8 cellular contexts compared by ENCODE assay signal in genomic region chr3:18444597-18445420, GRCh38. TPM values are rescaled to one million over a fixed set of nuclear protein-coding genes. Genes with fewer than 3 reads are reported as not detected.
DNase-seq lines count a peak whose midpoint lies in the region; ATAC-seq, FAIRE-seq and TF ChIP-seq lines count a peak whose summit lies in the region.

No MANE protein-coding gene starts in this region.

- peak; percentile 89 for ATAC-seq in GM19023 (IDR thresholded peaks at IDR 0.05; ENCODE audit: unreplicated experiment)
- peak; percentile 90 for ATAC-seq in HG03354 (IDR thresholded peaks at IDR 0.05; ENCODE audit: poor library complexity, severe bottlenecking, unreplicated experiment)
- peak; percentile 99 for ATAC-seq in Panc1

- peak; percentile 69 for TF ChIP-seq CTCF in Panc1 (IDR thresholded peaks at IDR 0.05)
- TF ChIP-seq CTCF in osteoblast (IDR thresholded peaks at IDR 0.05; ENCODE audit: extremely low read depth, low read depth, low read length): peak; percentile 5
- TF ChIP-seq CTCF in transverse colon (IDR thresholded peaks at IDR 0.05): peak in 3 of 5 experiments; percentile 7 to 37 (median 28)

- H3K4me1 Mint-ChIP-seq in activated T-helper 2 cell treated with anti-CD3 and anti-CD28 coated beads, Interferon-gamma antibody, Interleukin-2, Interleukin-4, amounts not matched to agents 10 μg/mL and 5 μg/mL and 100 μg/mL, durations not matched to agents 14 hours and 24 hours and 36 hours (ENCODE audit: low read depth): peaks cover 31% of the 10 kb centered on the region

- no peaks in the 10 kb centered on the region for H3K4me1 ChIP-seq in Panc1 (ENCODE audit: control insufficient read depth, insufficient read depth, low read length)
- H3K4me1 ChIP-seq in osteoblast (ENCODE audit: insufficient read depth, low read length): peaks cover 11% of the 10 kb centered on the region
- peaks cover 0 to 36% (median 21%) of the 10 kb centered on the region in 4 donors for H3K4me1 ChIP-seq in transverse colon

- intact Hi-C loops in Panc1 (cut with micrococcal nuclease; ENCODE audit: unreplicated experiment): no loop called here
- intact Hi-C loops in activated T-helper 2 cell treated with anti-CD3 and anti-CD28 coated beads, Interferon-gamma antibody, Interleukin-2, Interleukin-4, amounts not matched to agents 10 μg/mL and 5 μg/mL and 100 μg/mL, durations not matched to agents 14 hours and 24 hours and 36 hours (cut with micrococcal nuclease): loop anchor here (1.0 to 5.0 kb wide), 9 partner anchors 9 to 1502 kb away; partner anchors contain the start of gene RAB5A
- intact Hi-C loops in transverse colon (cut with DNase I; ENCODE audit: low total_unique reads): loop anchor here (5.0 kb wide), 1 partner anchor 693 kb away; no protein-coding TSS in a partner anchor

- H3K4me3 ChIP-seq in Panc1 (ENCODE audit: low read depth in 2 of 2, low read length in 2 of 2) (peak overlapping the region; percentile 24 to 36), osteoblast (ENCODE audit: insufficient read depth, low read length) (peak overlapping the region; percentile 51), transverse colon (peak overlapping the region; percentile 59 to 73 (median 71))

- peak overlapping the region; percentile 72 for H3K4me2 ChIP-seq in osteoblast (ENCODE audit: insufficient read depth, low read length)

- POLR2A ChIA-PET in Panc1 (lab: Charles Lee): no interaction called here

- no peaks in the 10 kb centered on the region for H4K20me1 ChIP-seq in osteoblast (ENCODE audit: insufficient read depth, low read length)

- H2AFZ ChIP-seq in osteoblast (ENCODE audit: low read length): peak overlapping the region; percentile 72

- peaks cover 25% of the 10 kb centered on the region for H3K27me3 ChIP-seq in Panc1 (ENCODE audit: control insufficient read depth, insufficient read depth, low read length)
- H3K27me3 ChIP-seq in osteoblast (ENCODE audit: insufficient read depth, low read length): peaks cover 53% of the 10 kb centered on the region
- no peaks in the 10 kb centered on the region for H3K27me3 ChIP-seq in transverse colon

- TF ChIP-seq EP300 in transverse colon (IDR thresholded peaks at IDR 0.05; ENCODE audit: low read depth): no peak

- CTCF ChIA-PET in Panc1 (lab: Charles Lee): no interaction called here

- BruUV-seq in Panc1 (replicated peaks; lab: Mats Ljungman, UMichigan): no TSS peak

- in situ Hi-C loops in Panc1 (cut with HindIII; ENCODE audit: low pct_unique_long_range_greater_than_20kb, low sequenced_read_pairs): no loop called here
- in situ Hi-C loops in transverse colon (cut with MboI; ENCODE audit: low pct_ligation_motif_present in 1 of 4, low pct_unique_long_range_greater_than_20kb in 1 of 4, low sequenced_read_pairs in 3 of 4): no loop called here

- TF ChIP-seq POLR2A in transverse colon (IDR thresholded peaks at IDR 0.05): no peak

- H3K9me3 ChIP-seq in Panc1 (ENCODE audit: control insufficient read depth, insufficient read depth, low read depth, low read length): no peaks in the 10 kb centered on the region
- H3K9me3 ChIP-seq in osteoblast (ENCODE audit: low read depth, low read length): no peaks in the 10 kb centered on the region
- peaks cover 0 to 8% of the 10 kb centered on the region in 2 donors for H3K9me3 ChIP-seq in transverse colon

- H3K27me3 Mint-ChIP-seq in activated T-helper 2 cell treated with anti-CD3 and anti-CD28 coated beads, Interferon-gamma antibody, Interleukin-2, Interleukin-4, amounts not matched to agents 10 μg/mL and 5 μg/mL and 100 μg/mL, durations not matched to agents 14 hours and 24 hours and 36 hours (ENCODE audit: low read depth): no peaks in the 10 kb centered on the region

- H3K36me3 ChIP-seq in Panc1 (ENCODE audit: control insufficient read depth, insufficient read depth, low read length) (no peaks in the 10 kb centered on the region), osteoblast (ENCODE audit: insufficient read depth, low read length) (no peaks in the 10 kb centered on the region), transverse colon (no peaks in the 10 kb centered on the region)

- H3K79me2 ChIP-seq in osteoblast (ENCODE audit: insufficient read depth, low read length): no peaks in the 10 kb centered on the region

- no peak for FAIRE-seq in frontal cortex (lab: Jason Lieb, UNC)

- peak overlapping the region; percentile 97 for H3K27ac Mint-ChIP-seq in activated T-helper 2 cell treated with anti-CD3 and anti-CD28 coated beads, Interferon-gamma antibody, Interleukin-2, Interleukin-4, amounts not matched to agents 10 μg/mL and 5 μg/mL and 100 μg/mL, durations not matched to agents 14 hours and 24 hours and 36 hours

- DNase-seq in Ammon's horn (ENCODE audit: low spot score) (peak; percentile 55), Panc1 (ENCODE audit: low read depth, low spot score) (no peak), frontal cortex (ENCODE audit: low spot score in 2 of 2) (peak; percentile 74 to 83), osteoblast (ENCODE audit: insufficient read length, low spot score, missing footprints) (peak; percentile 99), transverse colon (peak; percentile 77)
- DNase-seq in activated T-helper 2 cell treated with anti-CD3 and anti-CD28 coated beads, Interferon-gamma antibody, Interleukin-2, Interleukin-4, amounts not matched to agents 10 μg/mL and 5 μg/mL and 100 μg/mL, durations not matched to agents 14 hours and 24 hours and 36 hours (ENCODE audit: low spot score): peak; percentile 77

- peaks cover 89% of the 10 kb centered on the region for H3K36me3 Mint-ChIP-seq in activated T-helper 2 cell treated with anti-CD3 and anti-CD28 coated beads, Interferon-gamma antibody, Interleukin-2, Interleukin-4, amounts not matched to agents 10 μg/mL and 5 μg/mL and 100 μg/mL, durations not matched to agents 14 hours and 24 hours and 36 hours (ENCODE audit: low read depth)

- H3K4me3 Mint-ChIP-seq in activated T-helper 2 cell treated with anti-CD3 and anti-CD28 coated beads, Interferon-gamma antibody, Interleukin-2, Interleukin-4, amounts not matched to agents 10 μg/mL and 5 μg/mL and 100 μg/mL, durations not matched to agents 14 hours and 24 hours and 36 hours (ENCODE audit: low read depth): peak overlapping the region; percentile 99

- H3K9me3 Mint-ChIP-seq in activated T-helper 2 cell treated with anti-CD3 and anti-CD28 coated beads, Interferon-gamma antibody, Interleukin-2, Interleukin-4, amounts not matched to agents 10 μg/mL and 5 μg/mL and 100 μg/mL, durations not matched to agents 14 hours and 24 hours and 36 hours: peaks cover 10% of the 10 kb centered on the region

- no peak overlapping the region for H3K27ac ChIP-seq in Panc1 (ENCODE audit: low read length)
- no peak overlapping the region for H3K27ac ChIP-seq in osteoblast (ENCODE audit: low read depth, low read length)
- H3K27ac ChIP-seq in transverse colon: peak overlapping the region; percentile 80 to 87 (median 83)

- 0% methylated on average over 3 to 57 of the region's 116 CpGs for WGBS in transverse colon (ENCODE audit: low coverage in 1 of 2), 2 donors

RNA-seq across cellular contexts. Expression of gene SATB1, which starts 19.7 kb away (rescaled TPM):
- total RNA-seq in Panc1 (2021; ENCODE audit: unreplicated experiment) (0.31 TPM), frontal cortex (67.7 TPM), osteoblast (29.0 and 35.7 TPM in 2 replicates), transverse colon (10 to 100 TPM; 27.7 to 85.3 (median 67.1) TPM)
- polyA plus RNA-seq in Panc1 (2012; ENCODE audit: insufficient read length): not detected
- total RNA-seq in activated T-helper 2 cell treated with anti-CD3 and anti-CD28 coated beads, Interferon-gamma antibody, Interleukin-2, Interleukin-4, amounts not matched to agents 10 μg/mL and 5 μg/mL and 100 μg/mL, durations not matched to agents 14 hours and 24 hours and 36 hours: 831 and 866 TPM in 2 replicates

Comparison
In these comparisons a context has a peak if more than half of its experiments do, and no peak if none do; other contexts are left out.
1. H3K27ac ChIP-seq: peak in transverse colon (4 of 4); none in Panc1 (single experiment) and osteoblast (single experiment).
2. CTCF ChIP-seq: peak in every context shown above with its lines; median percentile 69 in Panc1; 28 in transverse colon; 5 in osteoblast.
3. RNA of gene SATB1, which starts 19.7 kb away (total RNA-seq): 831 to 866 TPM in activated T-helper 2 cell treated with anti-CD3 and anti-CD28 coated beads, Interferon-gamma antibody, Interleukin-2, Interleukin-4, amounts not matched to agents 10 μg/mL and 5 μg/mL and 100 μg/mL, durations not matched to agents 14 hours and 24 hours and 36 hours, 27.7 to 85.3 TPM in transverse colon, 67.7 TPM in frontal cortex (single experiment) and 29.0 to 35.7 TPM in osteoblast; 0.31 TPM in Panc1 (single experiment); every median in the first group is over 10 times any median in the second.
4. Peak in every context shown above with its lines, with median percentiles within 50 percentile points of each other: ATAC-seq and H3K4me3 ChIP-seq.